Comparison of ENCODE assay signal across 8 cellular contexts in genomic region chr12:120725659-120726509, GRCh38. TPM values are rescaled to one million over a fixed set of nuclear protein-coding genes. Genes with fewer than 3 reads are reported as not detected.
DNase-seq lines count a peak whose midpoint lies in the region; ATAC-seq and TF ChIP-seq lines count a peak whose summit lies in the region.

TSS of gene ACADS (plus strand) at chr12:120725826. CDS start at chr12:120725886, 60 bp downstream.

- H3K4me3 ChIP-seq in left ventricle myocardium inferior, result peak within 1 kb of the TSS; percentile 95
- peak within 1 kb of the TSS; percentile 66 to 78 for H3K4me3 ChIP-seq in prostate gland
- peak within 1 kb of the TSS; percentile 82 for H3K4me3 ChIP-seq in upper lobe of right lung

- H3K9me3 ChIP-seq in left ventricle myocardium inferior (replicated peaks) (no peaks in the 10 kb centered on the region), prostate gland (no peaks in the 10 kb centered on the region), upper lobe of right lung (no peaks in the 10 kb centered on the region)

- ATAC-seq in HG02678 (IDR thresholded peaks at IDR 0.05; ENCODE audit: unreplicated experiment), result peak; percentile 98
- peak; percentile 99 for ATAC-seq in upper lobe of right lung

- peaks cover 77% of the 10 kb centered on the region for H3K36me3 ChIP-seq in left ventricle myocardium inferior
- peaks cover 4 to 7% of the 10 kb centered on the region in 2 donors for H3K36me3 ChIP-seq in prostate gland
- H3K36me3 ChIP-seq in upper lobe of right lung, result peaks cover 50% of the 10 kb centered on the region

- intact Hi-C loops in left ventricle myocardium inferior (cut with micrococcal nuclease) (no loop called here), prostate gland (cut with DNase I) (loop anchor here (5.0 to 10.0 kb wide), 2 partner anchors 179 to 246 kb away; partner anchors contain the start of gene SPPL3), upper lobe of right lung (cut with DNase I) (no loop called here)

- in situ Hi-C loops in GM13976 (cut with MboI; ENCODE audit: low sequenced_read_pairs, unreplicated experiment), result no loop called here

- DNase-seq in GM13976 (ENCODE audit: low spot score), result peak; percentile 99
- DNase-seq in NCI-H1417 (lab: John Stamatoyannopoulos, UW), result peak; percentile 93 to 97 (median 95)
- DNase-seq in T-helper 1 cell, result peak; percentile 84 to 88 (median 86)
- DNase-seq in left ventricle myocardium inferior, result peak; percentile 92
- DNase-seq in prostate gland (ENCODE audit: low spot score), result peak; percentile 88
- DNase-seq in upper lobe of right lung, result peak; percentile 97

- peaks cover 36% of the 10 kb centered on the region for H3K4me1 ChIP-seq in left ventricle myocardium inferior
- H3K4me1 ChIP-seq in prostate gland (replicated peaks), result no peaks in the 10 kb centered on the region
- H3K4me1 ChIP-seq in upper lobe of right lung, result peaks cover 17% of the 10 kb centered on the region

- WGBS in adipose tissue, 3 donors, result 3 to 5% (median 4%) methylated on average over 65 to 66 of the region's 66 CpGs
- WGBS in prostate gland, result 13% methylated on average over 45 of the region's 66 CpGs

- TF ChIP-seq POLR2A in prostate gland (IDR thresholded peaks at IDR 0.05), result peak; percentile 88

- H3K27ac ChIP-seq in adipose tissue (ENCODE audit: low read depth, low read length), result no peak within 1 kb of the TSS
- peak within 1 kb of the TSS; percentile 92 for H3K27ac ChIP-seq in left ventricle myocardium inferior (replicated peaks)
- H3K27ac ChIP-seq in prostate gland, result peak within 1 kb of the TSS; percentile 51 to 74
- peak within 1 kb of the TSS; percentile 72 for H3K27ac ChIP-seq in upper lobe of right lung

- no peaks in the 10 kb centered on the region for H3K27me3 ChIP-seq in left ventricle myocardium inferior (ENCODE audit: low read depth)
- H3K27me3 ChIP-seq in prostate gland (replicated peaks; ENCODE audit: insufficient read depth), result no peaks in the 10 kb centered on the region
- no peaks in the 10 kb centered on the region for H3K27me3 ChIP-seq in upper lobe of right lung

- TF ChIP-seq CTCF in GM13976 (IDR thresholded peaks at IDR 0.05; ENCODE audit: borderline replicate concordance, control extremely low read depth, extremely low read depth, insufficient read depth, missing control alignments) (no peak), left ventricle myocardium inferior (IDR thresholded peaks at IDR 0.05; ENCODE audit: borderline replicate concordance) (peak; percentile 15), prostate gland (IDR thresholded peaks at IDR 0.05) (peak in 1 of 4 experiments; percentile 29), upper lobe of right lung (IDR thresholded peaks at IDR 0.05) (no peak)

RNA-seq across cellular contexts. Expression of gene ACADS, which starts in this region (rescaled TPM):
- 100 to 1,000 TPM in 1 of 3 donors, 10 to 100 TPM in 2; 49.1 to 194 (median 69.4) TPM for polyA plus RNA-seq in adipose tissue
- 93.8 TPM for total RNA-seq in left ventricle myocardium inferior
- total RNA-seq in prostate gland, result 10 to 100 TPM; 29.4 to 36.0 TPM
- total RNA-seq in upper lobe of right lung, result 20.9 TPM
